Comparison of ENCODE assay signal across 8 cellular contexts in genomic region chr6:52390361-52390727, GRCh38. TPM values are rescaled to one million over a fixed set of nuclear protein-coding genes. Genes with fewer than 3 reads are reported as not detected.
A peak's percentile ranks its signal among the peaks of the same experiment; 100 is the strongest.
DNase-seq lines count a peak whose midpoint lies in the region; ATAC-seq, FAIRE-seq and TF ChIP-seq lines count a peak whose summit lies in the region.

No MANE protein-coding gene starts in this region.

- H3K36me3 ChIP-seq in kidney (ENCODE audit: control insufficient read depth in 1 of 2, insufficient read depth in 2 of 2, low read length in 2 of 2) = no peaks in the 10 kb centered on the region

- H3K4me3 ChIP-seq in kidney (ENCODE audit: low read length in 2 of 2) = peak overlapping the region in 1 of 2 donors; percentile 13

- TF ChIP-seq CTCF in kidney (IDR thresholded peaks at IDR 0.05; ENCODE audit: borderline replicate concordance, extremely low read depth, insufficient read depth) = no peak
- TF ChIP-seq CTCF in type B pancreatic cell (conservative IDR thresholded peaks at IDR 0.05) = no peak

- FAIRE-seq in kidney (lab: Jason Lieb, UNC) = no peak

- no peaks in the 10 kb centered on the region for H3K27me3 Mint-ChIP-seq in activated T-helper 17 cell treated with anti-CD3 and anti-CD28 coated beads, Interleukin-2, amount 50 U/mL, for 72 hours
- no peaks in the 10 kb centered on the region for H3K27me3 Mint-ChIP-seq in type B pancreatic cell

- no peaks in the 10 kb centered on the region for H3K36me3 Mint-ChIP-seq in activated T-helper 17 cell treated with anti-CD3 and anti-CD28 coated beads, Interleukin-2, amount 50 U/mL, for 72 hours (ENCODE audit: low read depth)
- peaks cover 7% of the 10 kb centered on the region for H3K36me3 Mint-ChIP-seq in type B pancreatic cell

- peak overlapping the region; percentile 52 to 63 for H3K27ac ChIP-seq in kidney (ENCODE audit: low read depth in 2 of 2, low read length in 2 of 2)

- H3K9me3 ChIP-seq in kidney (ENCODE audit: control insufficient read depth in 1 of 2, low read length in 2 of 2) = no peaks in the 10 kb centered on the region

- peaks cover under 1% of the 10 kb centered on the region for H3K9me3 Mint-ChIP-seq in activated T-helper 17 cell treated with anti-CD3 and anti-CD28 coated beads, Interleukin-2, amount 50 U/mL, for 72 hours
- no peaks in the 10 kb centered on the region for H3K9me3 Mint-ChIP-seq in type B pancreatic cell

- peak overlapping the region; percentile 74 for H3K4me3 Mint-ChIP-seq in activated T-helper 17 cell treated with anti-CD3 and anti-CD28 coated beads, Interleukin-2, amount 50 U/mL, for 72 hours
- H3K4me3 Mint-ChIP-seq in type B pancreatic cell = no peak overlapping the region

- H3K9ac ChIP-seq in kidney (ENCODE audit: low read length in 2 of 2) = peak overlapping the region in 1 of 2 donors; percentile 60

- H3K4me1 ChIP-seq in kidney (ENCODE audit: control insufficient read depth in 1 of 2, insufficient read depth in 1 of 2, low read depth in 1 of 2, low read length in 2 of 2) = peaks cover 7 to 11% of the 10 kb centered on the region in 2 donors

- H3K27ac Mint-ChIP-seq in activated T-helper 17 cell treated with anti-CD3 and anti-CD28 coated beads, Interleukin-2, amount 50 U/mL, for 72 hours = peak overlapping the region; percentile 85
- peak overlapping the region; percentile 49 for H3K27ac Mint-ChIP-seq in type B pancreatic cell

- intact Hi-C loops in kidney (cut with DNase I) = no loop called here

- H3K4me1 Mint-ChIP-seq in activated T-helper 17 cell treated with anti-CD3 and anti-CD28 coated beads, Interleukin-2, amount 50 U/mL, for 72 hours = peaks cover 57% of the 10 kb centered on the region
- peaks cover 13% of the 10 kb centered on the region for H3K4me1 Mint-ChIP-seq in type B pancreatic cell (ENCODE audit: unreplicated experiment)

- ATAC-seq in HG02870 (IDR thresholded peaks at IDR 0.05; ENCODE audit: unreplicated experiment) = peak; percentile 34
- ATAC-seq in activated T-helper 17 cell treated with anti-CD3 and anti-CD28 coated beads, Interleukin-2, amount 50 U/mL, for 72 hours (replicated peaks) = peak; percentile 57

- DNase-seq in stimulated activated CD4-positive, alpha-beta T cell treated with anti-CD3 and anti-CD28 coated beads, Interleukin-2, amount 100 ng/mL, for 4 hours (ENCODE audit: low read depth) = peak; percentile 48
- DNase-seq in stimulated activated CD4-positive, alpha-beta T cell treated with anti-CD3 and anti-CD28 coated beads, Interleukin-2, amount 100 ng/mL, for 48 hours = no peak
- DNase-seq in NCI-H510A (lab: John Stamatoyannopoulos, UW) = peak; percentile 11
- no peak for DNase-seq in kidney
- no peak for DNase-seq in type B pancreatic cell (ENCODE audit: extremely low spot score, unreplicated experiment)
- no peak for DNase-seq in HuH-7 (ENCODE audit: low spot score)

RNA-seq across cellular contexts. Expression of gene PAQR8, which starts 28.4 kb away (rescaled TPM):
- 1 to 10 TPM; 5.7 to 9.2 TPM for total RNA-seq in activated T-helper 17 cell treated with anti-CD3 and anti-CD28 coated beads, Interleukin-2, amount 50 U/mL, for 72 hours
- 7.5 TPM for total RNA-seq in kidney
- 5.9 TPM for polyA plus RNA-seq in kidney (ENCODE audit: insufficient read depth, low read depth, low replicate concordance)
- total RNA-seq in type B pancreatic cell (ENCODE audit: low replicate concordance) = 17.6 and 21.2 TPM in 2 replicates

RNA-seq across cellular contexts. Expression of gene EFHC1, which starts 29.8 kb away (rescaled TPM):
- 1 to 10 TPM; 3.1 to 3.7 TPM for total RNA-seq in activated T-helper 17 cell treated with anti-CD3 and anti-CD28 coated beads, Interleukin-2, amount 50 U/mL, for 72 hours
- total RNA-seq in kidney (33.9 TPM), type B pancreatic cell (ENCODE audit: low replicate concordance) (23.4 and 54.9 TPM in 2 replicates)
- polyA plus RNA-seq in kidney (ENCODE audit: insufficient read depth, low read depth, low replicate concordance) = 25.4 TPM

Comparison
In these comparisons a context has a peak if more than half of its experiments do, and no peak if none do; other contexts are left out.
1. DNase-seq: peak in stimulated activated CD4-positive, alpha-beta T cell treated with anti-CD3 and anti-CD28 coated beads, Interleukin-2, amount 100 ng/mL, for 4 hours (single experiment) and NCI-H510A (single experiment); none in stimulated activated CD4-positive, alpha-beta T cell treated with anti-CD3 and anti-CD28 coated beads, Interleukin-2, amount 100 ng/mL, for 48 hours (0 of 2), kidney (single experiment), type B pancreatic cell (single experiment) and HuH-7 (single experiment).